25 cellular contexts compared by ENCODE assay signal in the genomic region with DNA sequence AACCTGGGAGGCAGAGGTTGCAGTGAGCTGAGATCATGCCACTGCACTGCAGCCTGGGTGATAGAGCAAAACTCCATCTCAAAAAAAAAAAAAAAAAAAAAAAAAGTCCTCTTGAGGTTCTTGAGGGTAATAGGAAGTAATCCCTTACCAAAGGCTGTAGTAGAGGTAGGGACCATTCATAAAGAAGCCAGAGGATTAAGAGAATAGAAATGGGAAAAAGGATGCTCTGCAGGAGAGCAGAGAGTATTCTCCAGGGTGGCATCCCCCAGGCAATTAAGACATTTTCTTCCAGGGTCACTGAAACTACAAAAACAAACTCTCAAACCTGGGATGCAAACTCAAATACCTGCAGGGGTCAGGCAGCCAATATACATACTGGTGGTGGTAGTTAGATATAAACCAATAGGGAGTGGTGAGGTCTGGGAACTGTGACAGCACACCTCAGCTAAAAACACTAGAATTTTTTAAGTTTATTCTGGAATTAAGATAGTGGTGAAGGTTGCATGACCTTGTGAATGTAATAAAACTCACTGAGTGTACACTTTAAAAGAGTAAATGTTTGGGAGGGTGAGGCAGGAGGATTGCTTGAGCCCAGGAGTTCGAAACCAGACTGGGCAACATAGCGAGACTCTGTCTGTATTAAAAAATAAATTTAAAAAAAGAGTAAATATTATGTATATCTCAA.
"Had no signal": no experiment of that assay in that cellular context is flagged by ENCODE, and none has a peak within 500 bp of the region (broad histone marks: within the 10 kb centered on the region; RNA-seq: fewer than 3 reads in every experiment).

No MANE protein-coding gene starts in this region.

- H2AFZ ChIP-seq: neural progenitor cell had no signal

- H3K4me3 Mint-ChIP-seq: activated CD4-positive, alpha-beta memory T cell treated with anti-CD3 and anti-CD28 coated beads, Interleukin-2, amount 10 ng/mL, durations not matched to agents 7 days and 5 days; activated CD8-positive, alpha-beta memory T cell treated with anti-CD3 and anti-CD28 coated beads, Interleukin-2, amount 10 ng/mL, durations not matched to agents 7 days and 5 days; activated naive CD4-positive, alpha-beta T cell treated with anti-CD3 and anti-CD28 coated beads, Interleukin-2, amount 50 U/mL, for 24 hours; activated T-helper 1 cell treated with anti-CD3 and anti-CD28 coated beads, Interleukin-12 subunit alpha, Interleukin-12 subunit beta, Interleukin-2, Interleukin-4 antibody, amounts not matched to agents 30 ng/mL and 10 ng/mL and 1 ng/mL, durations not matched to agents 14 hours and 24 hours and 36 hours; brain; naive thymus-derived CD8-positive, alpha-beta T cell; neural progenitor cell had no signal

- H3K4me2 ChIP-seq: neural progenitor cell had no signal

- H3K4me1 Mint-ChIP-seq: activated CD4-positive, alpha-beta memory T cell treated with anti-CD3 and anti-CD28 coated beads, Interleukin-2, amount 10 ng/mL, durations not matched to agents 7 days and 5 days; activated CD8-positive, alpha-beta memory T cell treated with anti-CD3 and anti-CD28 coated beads, Interleukin-2, amount 10 ng/mL, durations not matched to agents 7 days and 5 days; naive thymus-derived CD8-positive, alpha-beta T cell; neural progenitor cell had no signal

- H3K27me3 ChIP-seq: neural progenitor cell, right atrium auricular region, thyroid gland had no signal

- DNase-seq: activated CD4-positive, alpha-beta memory T cell treated with anti-CD3 and anti-CD28 coated beads, Interleukin-2, amount 10 ng/mL, durations not matched to agents 7 days and 5 days; activated CD4-positive, alpha-beta T cell treated with anti-CD3 and anti-CD28 coated beads for 48 hours; activated CD4-positive, CD25-positive, alpha-beta regulatory T cell; activated CD8-positive, alpha-beta memory T cell treated with anti-CD3 and anti-CD28 coated beads, Interleukin-2, amount 10 ng/mL, durations not matched to agents 7 days and 5 days; activated gamma-delta T cell treated with Interleukin-2 at 50 U/mL for 16 hours; anterior cingulate cortex; dermis blood vessel endothelial cell; effector CD8-positive, alpha-beta T cell; glutamatergic neuron; hippocampal formation; islet precursor cell; lower lobe of right lung; naive thymus-derived CD8-positive, alpha-beta T cell; psoas muscle; stimulated activated CD4-positive, alpha-beta T cell treated with anti-CD3 and anti-CD28 coated beads, Interleukin-12 subunit alpha, Interleukin-12 subunit beta, amount 100 ng/mL, for 4 hours; stimulated activated CD4-positive, alpha-beta T cell treated with anti-CD3 and anti-CD28 coated beads, Interleukin-4, amount 100 ng/mL, for 4 hours; stimulated activated naive CD8-positive, alpha-beta T cell treated with anti-CD3 and anti-CD28 coated beads, Interleukin-15, Interleukin-2, amounts not matched to agents 100 U/mL and 50 U/mL, for 24 hours; substantia nigra; T-helper 9 cell; thyroid gland had no signal

- H3K9ac ChIP-seq: neural progenitor cell had no signal

- H3K27ac Mint-ChIP-seq: activated CD4-positive, alpha-beta memory T cell treated with anti-CD3 and anti-CD28 coated beads, Interleukin-2, amount 10 ng/mL, durations not matched to agents 7 days and 5 days; activated CD8-positive, alpha-beta memory T cell treated with anti-CD3 and anti-CD28 coated beads, Interleukin-2, amount 10 ng/mL, durations not matched to agents 7 days and 5 days; activated naive CD4-positive, alpha-beta T cell treated with anti-CD3 and anti-CD28 coated beads, Interleukin-2, amount 50 U/mL, for 24 hours; activated T-helper 1 cell treated with anti-CD3 and anti-CD28 coated beads, Interleukin-12 subunit alpha, Interleukin-12 subunit beta, Interleukin-2, Interleukin-4 antibody, amounts not matched to agents 30 ng/mL and 10 ng/mL and 1 ng/mL, durations not matched to agents 14 hours and 24 hours and 36 hours; brain; neural progenitor cell had no signal

- H3K4me3 ChIP-seq: lower lobe of right lung, neural progenitor cell, psoas muscle, right atrium auricular region, thyroid gland had no signal

- H3K27me3 Mint-ChIP-seq: activated CD4-positive, alpha-beta memory T cell treated with anti-CD3 and anti-CD28 coated beads, Interleukin-2, amount 10 ng/mL, durations not matched to agents 7 days and 5 days; activated naive CD4-positive, alpha-beta T cell treated with anti-CD3 and anti-CD28 coated beads, Interleukin-2, amount 50 U/mL, for 24 hours; brain; naive thymus-derived CD8-positive, alpha-beta T cell had no signal

- H3K9me3 ChIP-seq: lower lobe of right lung, psoas muscle, right atrium auricular region, thyroid gland had no signal

- H3K4me1 ChIP-seq: neural progenitor cell, psoas muscle, right atrium auricular region had no signal

- H3K27ac ChIP-seq: lower lobe of right lung, neural progenitor cell, psoas muscle, right atrium auricular region, thyroid gland had no signal

- H3K36me3 ChIP-seq: lower lobe of right lung, right atrium auricular region, thyroid gland had no signal
